In the genomic region with DNA sequence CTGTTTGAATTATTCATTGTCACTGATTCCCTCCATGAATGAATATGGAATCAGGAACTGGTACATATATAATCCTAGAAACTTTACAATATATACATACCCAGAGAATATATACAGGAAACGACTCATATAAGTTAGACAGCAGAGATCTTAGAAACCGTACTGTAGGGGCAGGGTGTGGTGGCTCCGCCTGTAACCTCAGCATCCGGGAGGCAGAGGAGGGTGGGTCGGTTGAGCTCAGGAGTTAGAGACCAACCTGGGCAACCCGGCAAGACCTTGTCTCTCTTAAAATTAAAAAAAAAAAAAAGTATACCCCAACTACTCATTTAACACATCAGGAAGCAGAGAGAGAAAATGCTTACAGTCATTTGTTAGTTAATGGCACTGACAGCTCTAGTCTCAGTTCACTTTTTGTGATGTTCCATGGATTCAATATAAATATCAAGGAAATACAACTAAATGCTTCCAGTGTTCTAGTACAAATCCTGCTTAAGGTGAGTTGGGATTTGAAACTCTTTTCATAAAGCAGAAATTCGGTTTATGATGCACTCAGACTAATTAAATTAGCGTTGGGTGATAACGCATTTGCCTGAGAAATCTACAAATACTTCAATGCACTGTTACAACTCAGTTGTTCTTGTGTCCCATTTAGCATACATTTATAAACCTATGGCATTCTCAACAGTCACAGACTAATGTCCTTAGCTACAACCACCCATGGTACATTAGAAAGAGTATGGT, we compare ENCODE assay signal across 8 cellular contexts. TPM values are rescaled to one million over a fixed set of nuclear protein-coding genes. Genes with fewer than 3 reads are reported as not detected.
DNase-seq lines count a peak whose midpoint lies in the region; ATAC-seq, FAIRE-seq and TF ChIP-seq lines count a peak whose summit lies in the region.

No MANE protein-coding gene starts in this region.

- no peaks in the 10 kb centered on the region for H3K9me3 ChIP-seq in cardiac muscle cell (ENCODE audit: low read depth)
- H3K9me3 ChIP-seq in GM12878 (replicated peaks; ENCODE audit: control insufficient read depth, insufficient read depth, low read length), result no peaks in the 10 kb centered on the region

- H3K4me3 Mint-ChIP-seq in T-helper 1 cell treated with Interleukin-12 subunit alpha and Interleukin-12 subunit beta and Interleukin-4 antibody, amounts not matched to agents 30 μg/mL and 1 μg/mL, for 36 hours, result peak overlapping the region; percentile 72

- SMC1A ChIA-PET in GM12878 (lab: Charles Lee; ENCODE audit: uncharacterized antibody, unreplicated experiment), result interaction anchor here (0.5 to 2.4 kb wide), 10 partner anchors 9 to 166 kb away, joined by 3 to 11 read pairs (median 3); no protein-coding TSS in a partner anchor

- RAD21 ChIA-PET in GM12878 (lab: Charles Lee; ENCODE audit: unreplicated experiment), result interaction anchor here (0.6 to 1.3 kb wide), 6 partner anchors 15 to 262 kb away, joined by 3 to 5 read pairs (median 4); no protein-coding TSS in a partner anchor

- no peaks in the 10 kb centered on the region for H3K27me3 Mint-ChIP-seq in T-helper 1 cell treated with Interleukin-12 subunit alpha and Interleukin-12 subunit beta and Interleukin-4 antibody, amounts not matched to agents 30 μg/mL and 1 μg/mL, for 36 hours (ENCODE audit: low read depth)

- TF ChIP-seq CTCF in cardiac muscle cell (IDR thresholded peaks at IDR 0.05; ENCODE audit: low read depth, low read length) (no peak), GM12878 (IDR thresholded peaks at IDR 0.05 in 2 of 3, conservative IDR thresholded peaks at IDR 0.05 in 1 of 3; ENCODE audit: control insufficient read depth in 2 of 3, extremely low read depth in 1 of 3, insufficient read depth in 1 of 3, low read depth in 3 of 3, low read length in 3 of 3) (no peak), GM10248 (IDR thresholded peaks at IDR 0.05; ENCODE audit: control extremely low read depth, extremely low read depth, low read depth, missing control alignments) (no peak)

- H3K9ac ChIP-seq in GM12878 (ENCODE audit: control insufficient read depth, insufficient read depth, low read length), result no peak overlapping the region

- H3K4me1 ChIP-seq in cardiac muscle cell (ENCODE audit: low read depth) (peaks cover 15% of the 10 kb centered on the region), GM12878 (ENCODE audit: control insufficient read depth, insufficient read depth, low read length) (peaks cover 11% of the 10 kb centered on the region; the same call in 1 of the 2 replicates)

- no peak for TF ChIP-seq EP300 in GM12878 (IDR thresholded peaks at IDR 0.05; ENCODE audit: borderline replicate concordance in 1 of 2, control insufficient read depth in 1 of 2, low read depth in 2 of 2, low read length in 2 of 2)

- intact Hi-C loops in Right ventricle myocardium inferior (cut with DNase I), result no loop called here
- intact Hi-C loops in GM12878 (cut with micrococcal nuclease; ENCODE audit: unreplicated experiment), result loop anchor here (10.0 kb wide), 1 partner anchor 106 kb away; no protein-coding TSS in a partner anchor

- TF ChIP-seq POLR2A in GM12878 (IDR thresholded peaks at IDR 0.05; ENCODE audit: low read depth, low read length) (no peak), erythroblast (IDR thresholded peaks at IDR 0.05; ENCODE audit: low read length) (no peak)

- BruUV-seq in GM12878 (replicated peaks; lab: Mats Ljungman, UMichigan), result no TSS peak

- H3K27ac ChIP-seq in cardiac muscle cell (peak overlapping the region; percentile 14), GM12878 (ENCODE audit: control insufficient read depth, insufficient read depth) (peak overlapping the region; percentile 55; the same call in 1 of the 2 replicates)

- peaks cover 24% of the 10 kb centered on the region for H3K36me3 Mint-ChIP-seq in T-helper 1 cell treated with Interleukin-12 subunit alpha and Interleukin-12 subunit beta and Interleukin-4 antibody, amounts not matched to agents 30 μg/mL and 1 μg/mL, for 36 hours (ENCODE audit: low read depth)

- no peak for TF ChIP-seq RAD21 in GM12878 (IDR thresholded peaks at IDR 0.05; ENCODE audit: insufficient read depth, low read depth, low read length)

- in situ Hi-C loops in GM12878 (cut with MboI), result no loop called here

- no peak for DNase-seq in cardiac muscle cell (ENCODE audit: low read depth in 1 of 2, low spot score in 1 of 2)
- DNase-seq in Right ventricle myocardium inferior (ENCODE audit: missing footprints), result no peak
- DNase-seq in GM12878 (ENCODE audit: low read depth, low spot score), result no peak
- DNase-seq in stimulated activated CD8-positive, alpha-beta memory T cell treated with anti-CD3 and anti-CD28 coated beads, Interleukin-7, amount 100 ng/mL, for 1 hour (ENCODE audit: low read depth in 2 of 2), result peak; percentile 11 to 22
- DNase-seq in midbrain (lab: John Stamatoyannopoulos, UW), result no peak
- DNase-seq in erythroblast (lab: John Stamatoyannopoulos, UW), result no peak
- DNase-seq in GM10248 (ENCODE audit: extremely low spot score), result no peak

- peaks cover 62% of the 10 kb centered on the region for H3K4me1 Mint-ChIP-seq in T-helper 1 cell treated with Interleukin-12 subunit alpha and Interleukin-12 subunit beta and Interleukin-4 antibody, amounts not matched to agents 30 μg/mL and 1 μg/mL, for 36 hours (ENCODE audit: low read depth)

- ATAC-seq in Right ventricle myocardium inferior (no peak), GM12878 (peak; percentile 89)

- H3K27me3 ChIP-seq in cardiac muscle cell (no peaks in the 10 kb centered on the region), GM12878 (replicated peaks in 1 of 2; ENCODE audit: control insufficient read depth in 2 of 2, insufficient read depth in 2 of 2, low read length in 1 of 2) (no peaks in the 10 kb centered on the region)

- no peaks in the 10 kb centered on the region; the same call in 1 of the 2 replicates for H4K20me1 ChIP-seq in GM12878 (ENCODE audit: control insufficient read depth, insufficient read depth)

- CTCF ChIA-PET in GM12878 (lab: Yijun Ruan, JAX), result interaction anchor here (0.7 kb wide), 3 partner anchors 15 to 28 kb away, joined by 3 read pairs; no protein-coding TSS in a partner anchor
- CTCF ChIA-PET in GM10248 (lab: Yijun Ruan, JAX), result interaction anchor here (1.1 to 1.5 kb wide), 2 partner anchors 15 to 40 kb away, joined by 3 to 4 read pairs; no protein-coding TSS in a partner anchor

- H3K79me2 ChIP-seq in GM12878 (ENCODE audit: control insufficient read depth, insufficient read depth, low read length), result peaks cover 76% of the 10 kb centered on the region

- H3K36me3 ChIP-seq in cardiac muscle cell (no peaks in the 10 kb centered on the region), GM12878 (ENCODE audit: control insufficient read depth in 2 of 2, insufficient read depth in 2 of 2, low read length in 1 of 2) (peaks cover 0 to 2% of the 10 kb centered on the region in 2 experiments; a peak in 1 of 4 replicates)

- H2AFZ ChIP-seq in GM12878 (ENCODE audit: control insufficient read depth, low read depth, low read length), result no peak overlapping the region

- 29% methylated on average over 9 of the region's 9 CpGs for WGBS in GM12878 (ENCODE audit: insufficient coverage, insufficient replicate concordance, low lambda C conversion rate, missing lambda C conversion rate)

- POLR2A ChIA-PET in GM12878 (lab: Charles Lee), result interaction anchor here (0.6 to 1.5 kb wide), 4 partner anchors 23 to 429 kb away, joined by 3 to 6 read pairs (median 4); no protein-coding TSS in a partner anchor
- POLR2A ChIA-PET in GM10248 (lab: Yijun Ruan, JAX), result interaction anchor here (0.6 kb wide), 2 partner anchors 93 to 1446 kb away, joined by 3 read pairs; no protein-coding TSS in a partner anchor

- H3K27ac Mint-ChIP-seq in T-helper 1 cell treated with Interleukin-12 subunit alpha and Interleukin-12 subunit beta and Interleukin-4 antibody, amounts not matched to agents 30 μg/mL and 1 μg/mL, for 36 hours, result peak overlapping the region; percentile 78

- no peaks in the 10 kb centered on the region for H3K9me3 Mint-ChIP-seq in T-helper 1 cell treated with Interleukin-12 subunit alpha and Interleukin-12 subunit beta and Interleukin-4 antibody, amounts not matched to agents 30 μg/mL and 1 μg/mL, for 36 hours

- peak overlapping the region; percentile 90 for H3K4me2 ChIP-seq in GM12878 (ENCODE audit: control insufficient read depth, insufficient read depth)

- peak; percentile 72 for FAIRE-seq in GM12878 (lab: Jason Lieb, UNC)

- H3K4me3 ChIP-seq in cardiac muscle cell (no peak overlapping the region), GM12878 (peak overlapping the region; percentile 38; the same call in 1 of the 2 replicates)

TF ChIP-seq in GM12878, 131 proteins besides CTCF, POLR2A, EP300 and RAD21 (continues in another document):
- TF ChIP-seq KAT2A (conservative IDR thresholded peaks at IDR 0.05; ENCODE audit: control insufficient read depth, low read depth, low read length), result no peak
- TF ChIP-seq RUNX3 (IDR thresholded peaks at IDR 0.05; ENCODE audit: low read length), result peak; percentile 54

RNA-seq across cellular contexts. Expression of a gene that starts 5.6 kb away (rescaled TPM):
- total RNA-seq in cardiac muscle cell (136 and 167 TPM in 2 replicates), Right ventricle myocardium inferior (69.3 TPM), GM12878 (2014; rRNA removed) (27.0 and 31.0 TPM in 2 replicates), GM12878 (2014; rRNA removed; fragmentation: Illumina TruSeq; extraction: Trizol) (28.5 and 29.0 TPM in 2 replicates), GM12878 (2021) (41.9 and 45.5 TPM in 2 replicates)
- polyA plus RNA-seq in cardiac muscle cell (140 and 183 TPM in 2 replicates), GM12878 (2011; rRNA removed) (32.4 and 42.4 TPM in 2 replicates), GM12878 (2014; fragmentation: Illumina TruSeq; extraction: Trizol) (24.3 and 27.4 TPM in 2 replicates), GM12878 (2014; fragmentation: Nextera tagmentation; extraction: Ambion mirVana) (1 to 10 TPM; 7.6 to 9.6 TPM), GM12878 (2014; rRNA removed) (22.4 and 24.5 TPM in 2 replicates), GM12878 (2016; fragmentation: Nextera tagmentation; extraction: Ambion mirVana) (10 to 100 TPM; 41.0 to 49.4 TPM)
- total RNA-seq in GM12878 (2013; cell fraction: nucleolus; rRNA removed), result 319 and 340 TPM in 2 replicates
- polyA plus RNA-seq in GM12878 (2011; ENCODE audit: low read depth), result 30.1 TPM
- polyA plus RNA-seq in GM12878 (2011; cell fraction: cytosol; rRNA removed), result 22.5 and 30.2 TPM in 2 replicates
- polyA plus RNA-seq in GM12878 (2011; cell fraction: nucleus; rRNA removed), result 48.5 and 53.6 TPM in 2 replicates
- 42.0 and 45.0 TPM in 2 replicates for polyA plus RNA-seq in GM12878 (2012)
- 72.0 and 85.2 TPM in 2 replicates for polyA minus RNA-seq in GM12878 (2011; rRNA and poly(A)+ RNA removed)
- 22.8 and 24.6 TPM in 2 replicates for polyA minus RNA-seq in GM12878 (2011; cell fraction: cytosol; rRNA and poly(A)+ RNA removed)
- polyA minus RNA-seq in GM12878 (2011; cell fraction: nucleus; rRNA and poly(A)+ RNA removed), result 32.6 and 51.8 TPM in 2 replicates

Comparison
In these comparisons a context has a peak if more than half of its experiments do, and no peak if none do; other contexts are left out.
1. DNase-seq: peak in stimulated activated CD8-positive, alpha-beta memory T cell treated with anti-CD3 and anti-CD28 coated beads, Interleukin-7, amount 100 ng/mL, for 1 hour (2 of 2); none in cardiac muscle cell (0 of 2), Right ventricle myocardium inferior (single experiment), GM12878 (single experiment), midbrain (single experiment), erythroblast (0 of 2) and GM10248 (single experiment).